In the genomic region with DNA sequence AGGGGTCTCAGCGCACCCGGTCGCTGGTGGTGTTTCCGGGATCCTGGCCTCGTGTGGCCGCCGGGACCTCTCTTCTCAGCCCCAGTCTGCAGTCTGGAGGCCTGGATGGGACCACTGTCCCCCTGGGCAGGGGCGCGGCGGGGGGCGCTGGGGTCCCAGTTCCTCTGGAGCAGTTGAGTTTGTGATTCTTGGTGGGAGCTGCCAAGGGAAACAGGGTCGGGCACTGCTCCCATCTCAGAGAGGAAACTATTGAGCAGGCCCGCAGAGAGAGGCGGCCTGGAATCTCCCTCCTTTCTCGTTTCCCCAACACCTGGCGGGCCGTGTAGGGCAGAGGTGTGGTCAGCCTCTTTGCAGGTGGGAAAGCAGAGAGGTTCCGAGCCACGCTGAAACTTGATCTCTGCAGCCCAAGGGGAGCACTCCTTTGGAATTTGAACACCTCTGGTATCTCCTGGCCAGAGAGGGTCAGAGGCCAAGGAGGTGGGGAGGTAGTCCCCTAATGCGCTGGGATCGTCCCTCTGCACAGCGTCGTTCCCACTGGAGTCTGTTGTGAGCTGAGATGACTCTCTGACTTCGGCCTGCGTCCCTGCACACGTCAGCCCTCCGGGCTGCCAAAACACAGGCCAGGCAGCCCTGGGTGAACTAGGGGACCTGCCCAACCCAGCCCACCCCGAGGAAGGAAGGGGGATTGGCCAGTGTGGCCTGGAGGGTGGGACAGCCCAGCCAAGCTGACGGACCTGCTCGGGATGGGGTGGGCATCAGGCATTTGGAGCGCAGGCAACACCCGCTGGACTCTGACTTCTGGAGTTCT, we compare ENCODE assay signal across 8 cellular contexts. TPM values are rescaled to one million over a fixed set of nuclear protein-coding genes. Genes with fewer than 3 reads are reported as not detected.
DNase-seq lines count a peak whose midpoint lies in the region; ATAC-seq and TF ChIP-seq lines count a peak whose summit lies in the region.

No MANE protein-coding gene starts in this region.

- no peaks in the 10 kb centered on the region for H3K27me3 Mint-ChIP-seq in memory B cell

- TF ChIP-seq EP300 in tibial nerve (IDR thresholded peaks at IDR 0.05) = peak in 1 of 2 donors; percentile 27

- no peaks in the 10 kb centered on the region for H3K36me3 Mint-ChIP-seq in memory B cell

- ATAC-seq in GM21528 (IDR thresholded peaks at IDR 0.05; ENCODE audit: low FRiP score, unreplicated experiment) = peak; percentile 14
- ATAC-seq in memory B cell (ENCODE audit: low read depth) = peak; percentile 63

- H3K4me1 ChIP-seq in duodenal mucosa (ENCODE audit: control insufficient read depth in 1 of 2, insufficient read depth in 2 of 2, low read length in 2 of 2) (peaks cover 20 to 33% of the 10 kb centered on the region in 2 donors), tibial nerve (peaks cover 0 to 86% (median 48%) of the 10 kb centered on the region in 4 donors)

- peak in 1 of 2 donors; percentile 32 for TF ChIP-seq POLR2A in tibial nerve (IDR thresholded peaks at IDR 0.05)

- H3K4me1 Mint-ChIP-seq in memory B cell = peaks cover 21% of the 10 kb centered on the region

- H3K4me3 Mint-ChIP-seq in memory B cell = peak overlapping the region; percentile 65

- H3K9me3 Mint-ChIP-seq in memory B cell = no peaks in the 10 kb centered on the region

- H3K4me3 ChIP-seq in AG04450 (ENCODE audit: low read depth, low read length) = peak overlapping the region; percentile 81
- H3K4me3 ChIP-seq in duodenal mucosa (ENCODE audit: low read depth in 1 of 2, low read length in 2 of 2) = peak overlapping the region; percentile 75 to 81
- H3K4me3 ChIP-seq in tibial nerve = peak overlapping the region; percentile 74 to 97 (median 96)

- H3K9me3 ChIP-seq in AG04450 (ENCODE audit: control insufficient read depth, insufficient read depth, low read length) (no peaks in the 10 kb centered on the region; the same call in 1 of the 2 replicates), duodenal mucosa (ENCODE audit: control insufficient read depth in 1 of 2, low read length in 2 of 2) (no peaks in the 10 kb centered on the region), tibial nerve (no peaks in the 10 kb centered on the region)

- POLR2A ChIA-PET in AG04450 (lab: Yijun Ruan, JAX) = interaction anchor here (0.6 to 1.5 kb wide), 5 partner anchors 16 to 60 kb away, joined by 3 to 11 read pairs (median 4); a partner anchor contains a TSS

- H3K36me3 ChIP-seq in duodenal mucosa (ENCODE audit: control insufficient read depth in 1 of 2, insufficient read depth in 2 of 2, low read length in 2 of 2) (no peaks in the 10 kb centered on the region), tibial nerve (peaks cover 0 to 5% (median 0%) of the 10 kb centered on the region in 3 donors)

- H3K27ac ChIP-seq in AG04450 (ENCODE audit: low read depth, low read length) = peak overlapping the region; percentile 81
- peak overlapping the region; percentile 46 for H3K27ac ChIP-seq in duodenal mucosa (ENCODE audit: low read depth, low read length)
- H3K27ac ChIP-seq in tibial nerve = peak overlapping the region; percentile 77 to 95 (median 90)

- WGBS in tibial nerve, 2 donors = 6 to 7% methylated on average over 20 to 24 of the region's 32 CpGs

- H3K27ac Mint-ChIP-seq in memory B cell = peak overlapping the region; percentile 40

- H3K27me3 ChIP-seq in AG04450 (ENCODE audit: control insufficient read depth, insufficient read depth, low read length) (no peaks in the 10 kb centered on the region), duodenal mucosa (ENCODE audit: control insufficient read depth in 1 of 2, insufficient read depth in 2 of 2, low read length in 2 of 2) (no peaks in the 10 kb centered on the region), tibial nerve (no peaks in the 10 kb centered on the region)

- CTCF ChIA-PET in AG04450 (lab: Charles Lee) = interaction anchor here (0.5 to 4.0 kb wide), 8 partner anchors 12 to 929 kb away, joined by 3 to 28 read pairs (median 6); no protein-coding TSS in a partner anchor

- no peak for TF ChIP-seq CTCF in AG04450 (IDR thresholded peaks at IDR 0.05; ENCODE audit: low read depth, low read length)
- no peak for TF ChIP-seq CTCF in tibial nerve (IDR thresholded peaks at IDR 0.05)

- DNase-seq in AG04450 (ENCODE audit: low read depth, low spot score) = no peak
- peak in 1 of 2 donors; percentile 46 for DNase-seq in memory B cell (ENCODE audit: low spot score in 2 of 2)
- DNase-seq in tibial nerve (ENCODE audit: low spot score in 2 of 2) = no peak
- no peak for DNase-seq in LoVo (ENCODE audit: low spot score)
- no peak for DNase-seq in NOMO-1 treated with DMSO at 0.1 percent for 48 hours (lab: John Stamatoyannopoulos, UW; ENCODE audit: unreplicated experiment)

- H3K9ac ChIP-seq in duodenal mucosa (ENCODE audit: low read depth in 1 of 2, low read length in 2 of 2) = peak overlapping the region; percentile 68 to 74

TF ChIP-seq in PFSK-1, 5 proteins besides CTCF, POLR2A, EP300 and RAD21:
- TF ChIP-seq FOXP2 (optimal IDR thresholded peaks at IDR 0.05; ENCODE audit: borderline replicate concordance, extremely low read depth, extremely low read length, insufficient read depth) = peak; percentile 7
- TF ChIP-seq POLR2AphosphoS5 (IDR thresholded peaks at IDR 0.05; ENCODE audit: low read depth, low read length) = no peak
- TF ChIP-seq TAF1 (IDR thresholded peaks at IDR 0.05; ENCODE audit: borderline replicate concordance, insufficient read depth, low read length) = no peak
- TF ChIP-seq, protein P1, sequence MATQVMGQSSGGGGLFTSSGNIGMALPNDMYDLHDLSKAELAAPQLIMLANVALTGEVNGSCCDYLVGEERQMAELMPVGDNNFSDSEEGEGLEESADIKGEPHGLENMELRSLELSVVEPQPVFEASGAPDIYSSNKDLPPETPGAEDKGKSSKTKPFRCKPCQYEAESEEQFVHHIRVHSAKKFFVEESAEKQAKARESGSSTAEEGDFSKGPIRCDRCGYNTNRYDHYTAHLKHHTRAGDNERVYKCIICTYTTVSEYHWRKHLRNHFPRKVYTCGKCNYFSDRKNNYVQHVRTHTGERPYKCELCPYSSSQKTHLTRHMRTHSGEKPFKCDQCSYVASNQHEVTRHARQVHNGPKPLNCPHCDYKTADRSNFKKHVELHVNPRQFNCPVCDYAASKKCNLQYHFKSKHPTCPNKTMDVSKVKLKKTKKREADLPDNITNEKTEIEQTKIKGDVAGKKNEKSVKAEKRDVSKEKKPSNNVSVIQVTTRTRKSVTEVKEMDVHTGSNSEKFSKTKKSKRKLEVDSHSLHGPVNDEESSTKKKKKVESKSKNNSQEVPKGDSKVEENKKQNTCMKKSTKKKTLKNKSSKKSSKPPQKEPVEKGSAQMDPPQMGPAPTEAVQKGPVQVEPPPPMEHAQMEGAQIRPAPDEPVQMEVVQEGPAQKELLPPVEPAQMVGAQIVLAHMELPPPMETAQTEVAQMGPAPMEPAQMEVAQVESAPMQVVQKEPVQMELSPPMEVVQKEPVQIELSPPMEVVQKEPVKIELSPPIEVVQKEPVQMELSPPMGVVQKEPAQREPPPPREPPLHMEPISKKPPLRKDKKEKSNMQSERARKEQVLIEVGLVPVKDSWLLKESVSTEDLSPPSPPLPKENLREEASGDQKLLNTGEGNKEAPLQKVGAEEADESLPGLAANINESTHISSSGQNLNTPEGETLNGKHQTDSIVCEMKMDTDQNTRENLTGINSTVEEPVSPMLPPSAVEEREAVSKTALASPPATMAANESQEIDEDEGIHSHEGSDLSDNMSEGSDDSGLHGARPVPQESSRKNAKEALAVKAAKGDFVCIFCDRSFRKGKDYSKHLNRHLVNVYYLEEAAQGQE (IDR thresholded peaks at IDR 0.05; ENCODE audit: insufficient read depth in 1 of 2, low read depth in 2 of 2, low read length in 2 of 2) = no peak
- no peak for TF ChIP-seq SIN3A (IDR thresholded peaks at IDR 0.05; ENCODE audit: borderline replicate concordance, insufficient read depth, low read length)
TF ChIP-seq in PFSK-1: peak in this region for 1.

RNA-seq across cellular contexts. Expression of a gene that starts 0.8 kb away (rescaled TPM):
- 5.4 and 6.4 TPM in 2 replicates for polyA plus RNA-seq in AG04450 (2011; rRNA removed)
- polyA minus RNA-seq in AG04450 (2011; rRNA and poly(A)+ RNA removed) = 7.9 and 10.2 TPM in 2 replicates
- polyA plus RNA-seq in PFSK-1 (2012; ENCODE audit: insufficient read length, low read depth) = 19.5 TPM
- total RNA-seq in tibial nerve = 100 to 1,000 TPM in 2 of 4 donors, 10 to 100 TPM in 2; 52.2 to 119 (median 89.0) TPM

RNA-seq across cellular contexts. Expression of a gene that starts 49.0 kb away (rescaled TPM):
- 27.1 and 27.9 TPM in 2 replicates for polyA plus RNA-seq in AG04450 (2011; rRNA removed)
- polyA minus RNA-seq in AG04450 (2011; rRNA and poly(A)+ RNA removed) = 10.9 and 11.3 TPM in 2 replicates
- polyA plus RNA-seq in PFSK-1 (2012; ENCODE audit: insufficient read length, low read depth) = 23.1 TPM
- 10 to 100 TPM; 52.5 to 71.6 (median 56.7) TPM for total RNA-seq in tibial nerve

RNA-seq across cellular contexts. Expression of a gene that starts 59.9 kb away (rescaled TPM):
- polyA plus RNA-seq in AG04450 (2011; rRNA removed) = 74.1 and 87.4 TPM in 2 replicates
- 46.6 and 51.5 TPM in 2 replicates for polyA minus RNA-seq in AG04450 (2011; rRNA and poly(A)+ RNA removed)
- 37.2 TPM for polyA plus RNA-seq in PFSK-1 (2012; ENCODE audit: insufficient read length, low read depth)
- 10 to 100 TPM; 43.7 to 57.2 (median 51.2) TPM for total RNA-seq in tibial nerve
